Comparison of ENCODE assay signal across 8 cellular contexts in genomic region chr19:43533546-43534304, GRCh38. TPM values are rescaled to one million over a fixed set of nuclear protein-coding genes. Genes with fewer than 3 reads are reported as not detected.
DNase-seq lines count a peak whose midpoint lies in the region; ATAC-seq, FAIRE-seq and TF ChIP-seq lines count a peak whose summit lies in the region.

No MANE protein-coding gene starts in this region.

- H3K27ac ChIP-seq in A549 (peak overlapping the region; percentile 90 to 93), spleen (peak overlapping the region; percentile 71 to 95 (median 87))

- H3K36me3 ChIP-seq in spleen = peaks cover 0 to 23% (median 11%) of the 10 kb centered on the region in 6 donors

- DNase-seq in A549 (ENCODE audit: low read depth in 1 of 2, low spot score in 1 of 2) (peak; percentile 92 to 99), NCI-H345 (lab: John Stamatoyannopoulos, UW) (peak; percentile 91), cerebellar cortex (ENCODE audit: low spot score) (peak; percentile 99), iris pigment epithelial cell (ENCODE audit: low read depth) (peak; percentile 100), spleen (peak; percentile 98)

- H3K9me3 ChIP-seq in A549 (no peaks in the 10 kb centered on the region), spleen (peaks cover 0 to 7% (median 5%) of the 10 kb centered on the region in 8 donors)

- ATAC-seq in A549 = peak; percentile 72 to 86
- peak; percentile 57 for ATAC-seq in GM18870 (IDR thresholded peaks at IDR 0.05; ENCODE audit: unreplicated experiment)
- ATAC-seq in HG03139 (IDR thresholded peaks at IDR 0.05; ENCODE audit: unreplicated experiment) = peak; percentile 46
- ATAC-seq in activated CD4-positive, CD25-positive, alpha-beta regulatory T cell treated with anti-CD3 and anti-CD28 coated beads, Interleukin-2, amount 50 U/mL, for 24 hours = peak; percentile 69 to 78

- POLR2A ChIA-PET in A549 (lab: Yijun Ruan, JAX) = interaction anchor here (1.0 to 2.6 kb wide), 15 partner anchors 12 to 221 kb away, joined by 3 to 21 read pairs (median 5); partner anchors contain the start of genes IRGQ, PHLDB3, PINLYP and SMG9

- TF ChIP-seq EP300 in A549 (IDR thresholded peaks at IDR 0.05) = no peak

- H3K27me3 ChIP-seq in spleen (replicated peaks in 1 of 7) = no peaks in the 10 kb centered on the region

- CTCF ChIA-PET in A549 (lab: Yijun Ruan, JAX) = interaction anchor here (0.6 to 15.3 kb wide), 12 partner anchors 10 to 601 kb away, joined by 3 to 167 read pairs (median 4); partner anchors contain the start of genes IRGQ, PHLDB3 and ZNF576

- intact Hi-C loops in spleen (cut with DNase I; ENCODE audit: low total_unique reads) = loop anchor here (10.0 kb wide), 1 partner anchor 51 kb away; no protein-coding TSS in a partner anchor

- H3K4me3 ChIP-seq in A549 (peak overlapping the region; percentile 57), spleen (peak overlapping the region; percentile 50 to 90 (median 73))

- TF ChIP-seq POLR2A in A549 (IDR thresholded peaks at IDR 0.05; ENCODE audit: low read length) (no peak), spleen (IDR thresholded peaks at IDR 0.05) (peak in 1 of 3 donors; percentile 35)

- no peak for TF ChIP-seq RAD21 in A549 (conservative IDR thresholded peaks at IDR 0.05 in 1 of 2, IDR thresholded peaks at IDR 0.05 in 1 of 2)

- peak; percentile 65 for FAIRE-seq in A549 (lab: Jason Lieb, UNC)

- WGBS in A549 (ENCODE audit: missing lambda C conversion rate) = 3% methylated on average over 41 of the region's 41 CpGs
- 1 to 2% (median 1%) methylated on average over 29 to 41 of the region's 41 CpGs for WGBS in spleen, 5 donors

- H3K4me1 ChIP-seq in A549 (peaks cover 14% of the 10 kb centered on the region), spleen (peaks cover 7 to 54% (median 34%) of the 10 kb centered on the region in 6 donors)

- no peak for TF ChIP-seq CTCF in A549 (IDR thresholded peaks at IDR 0.05)
- TF ChIP-seq CTCF in spleen (IDR thresholded peaks at IDR 0.05 in 8 of 11, conservative IDR thresholded peaks at IDR 0.05 in 3 of 11) = no peak

- H3K4me2 ChIP-seq in A549 = peak overlapping the region; percentile 91

TF ChIP-seq in A549, 52 proteins besides CTCF, POLR2A, EP300 and RAD21:
- peak; percentile 72; the same call in 1 of the 2 replicates for TF ChIP-seq MAZ (IDR thresholded peaks at IDR 0.05; ENCODE audit: borderline replicate concordance, low read depth, low read length)
- no peak for TF ChIP-seq NPAS2 (CRISPR knock-in tag; IDR thresholded peaks at IDR 0.05; ENCODE audit: borderline replicate concordance)
- no peak for TF ChIP-seq KDM1A (IDR thresholded peaks at IDR 0.05; ENCODE audit: low read depth)
- TF ChIP-seq CEBPB (IDR thresholded peaks at IDR 0.05) = peak in 1 of 2 experiments; percentile 51; a peak in 1 of 4 replicates

RNA-seq across cellular contexts. Expression of gene ZNF575, which starts 0.7 kb away (rescaled TPM):
- 0.09 and 0.38 TPM in 2 replicates for polyA plus RNA-seq in A549 (2011; rRNA removed)
- 0.46 and 0.67 TPM in 2 replicates for polyA plus RNA-seq in A549 (2012; cell fraction: cytosol; rRNA removed)
- 0.65 and 1.1 TPM in 2 replicates for polyA plus RNA-seq in A549 (2012; cell fraction: nucleus; rRNA removed)
- polyA plus RNA-seq in A549 (2017; fragmentation: RNase III; extraction: RNeasy Plus Mini Kit Qiagen cat#74134 plus additional on column Dnase treatment) = 1.4 to 2.2 TPM (median 1.5 TPM) in 3 replicates
- polyA minus RNA-seq in A549 (2011; rRNA and poly(A)+ RNA removed) = 0.39 and 0.74 TPM in 2 replicates
- 1 to 10 TPM in 5 of 7 donors, not detected in 2; 1.0 to 4.3 (median 2.4) TPM for total RNA-seq in spleen
- polyA plus RNA-seq in spleen = 1 to 10 TPM in 1 of 3 donors, under 1 TPM in 2; 0.82 to 1.9 (median 0.87) TPM

RNA-seq across cellular contexts. Expression of gene ETHE1, which starts 6.7 kb away (rescaled TPM):
- 58.9 and 75.6 TPM in 2 replicates for polyA plus RNA-seq in A549 (2011; rRNA removed)
- polyA plus RNA-seq in A549 (2012; cell fraction: cytosol; rRNA removed) = 74.2 and 87.8 TPM in 2 replicates
- polyA plus RNA-seq in A549 (2012; cell fraction: nucleus; rRNA removed) = 69.3 and 108 TPM in 2 replicates
- polyA plus RNA-seq in A549 (2017; fragmentation: RNase III; extraction: RNeasy Plus Mini Kit Qiagen cat#74134 plus additional on column Dnase treatment) = 31.2 to 38.6 TPM (median 37.3 TPM) in 3 replicates
- 49.9 and 56.3 TPM in 2 replicates for polyA minus RNA-seq in A549 (2011; rRNA and poly(A)+ RNA removed)
- 10 to 100 TPM; 25.3 to 53.4 (median 34.6) TPM for total RNA-seq in spleen
- 10 to 100 TPM; 20.2 to 42.8 (median 35.3) TPM for polyA plus RNA-seq in spleen

RNA-seq across cellular contexts. Expression of gene PHLDB3, which starts 29.2 kb away (rescaled TPM):
- 4.4 and 5.5 TPM in 2 replicates for polyA plus RNA-seq in A549 (2011; rRNA removed)
- 9.8 and 10.9 TPM in 2 replicates for polyA plus RNA-seq in A549 (2012; cell fraction: cytosol; rRNA removed)
- polyA plus RNA-seq in A549 (2012; cell fraction: nucleus; rRNA removed) = 16.5 and 16.6 TPM in 2 replicates
- 10.1 to 12.0 TPM (median 12.0 TPM) in 3 replicates for polyA plus RNA-seq in A549 (2017; fragmentation: RNase III; extraction: RNeasy Plus Mini Kit Qiagen cat#74134 plus additional on column Dnase treatment)
- polyA minus RNA-seq in A549 (2011; rRNA and poly(A)+ RNA removed) = 2.3 and 3.5 TPM in 2 replicates
- 10 to 100 TPM in 5 of 7 donors, 1 to 10 TPM in 2; 8.0 to 23.0 (median 14.8) TPM for total RNA-seq in spleen
- polyA plus RNA-seq in spleen = 10 to 100 TPM; 10.4 to 22.8 (median 17.4) TPM

RNA-seq across cellular contexts. Expression of gene XRCC1, which starts 41.6 kb away (rescaled TPM):
- 31.9 and 32.0 TPM in 2 replicates for polyA plus RNA-seq in A549 (2011; rRNA removed)
- 49.4 and 52.2 TPM in 2 replicates for polyA plus RNA-seq in A549 (2012; cell fraction: cytosol; rRNA removed)
- 47.2 and 52.6 TPM in 2 replicates for polyA plus RNA-seq in A549 (2012; cell fraction: nucleus; rRNA removed)
- 55.1 to 62.3 TPM (median 55.2 TPM) in 3 replicates for polyA plus RNA-seq in A549 (2017; fragmentation: RNase III; extraction: RNeasy Plus Mini Kit Qiagen cat#74134 plus additional on column Dnase treatment)
- polyA minus RNA-seq in A549 (2011; rRNA and poly(A)+ RNA removed) = 33.6 and 35.3 TPM in 2 replicates
- 10 to 100 TPM; 23.6 to 32.0 (median 26.0) TPM for total RNA-seq in spleen
- 10 to 100 TPM; 16.0 to 19.0 (median 16.4) TPM for polyA plus RNA-seq in spleen

RNA-seq across cellular contexts. Expression of gene PINLYP, which starts 41.9 kb away (rescaled TPM):
- polyA plus RNA-seq in A549 (2011; rRNA removed) = 0.12 TPM in 1 of 2 replicates, not detected in the other
- polyA plus RNA-seq in A549 (2012; cell fraction: cytosol; rRNA removed) = 0.13 and 0.26 TPM in 2 replicates
- 0.32 and 0.47 TPM in 2 replicates for polyA plus RNA-seq in A549 (2012; cell fraction: nucleus; rRNA removed)
- polyA plus RNA-seq in A549 (2017; fragmentation: RNase III; extraction: RNeasy Plus Mini Kit Qiagen cat#74134 plus additional on column Dnase treatment) = 0.27 to 0.37 TPM (median 0.28 TPM) in 3 replicates
- not detected in 2 replicates for polyA minus RNA-seq in A549 (2011; rRNA and poly(A)+ RNA removed)
- total RNA-seq in spleen = 1 to 10 TPM; 2.0 to 8.7 (median 4.3) TPM
- 10 to 100 TPM in 1 of 3 donors, 1 to 10 TPM in 2; 6.9 to 10.5 (median 9.6) TPM for polyA plus RNA-seq in spleen

Comparison
In these comparisons a context has a peak if more than half of its experiments do, and no peak if none do; other contexts are left out.
1. Peak in every context shown above with its lines: DNase-seq, ATAC-seq, H3K4me3 ChIP-seq and H3K27ac ChIP-seq.